10 cellular contexts compared by ENCODE assay signal in the genomic region with DNA sequence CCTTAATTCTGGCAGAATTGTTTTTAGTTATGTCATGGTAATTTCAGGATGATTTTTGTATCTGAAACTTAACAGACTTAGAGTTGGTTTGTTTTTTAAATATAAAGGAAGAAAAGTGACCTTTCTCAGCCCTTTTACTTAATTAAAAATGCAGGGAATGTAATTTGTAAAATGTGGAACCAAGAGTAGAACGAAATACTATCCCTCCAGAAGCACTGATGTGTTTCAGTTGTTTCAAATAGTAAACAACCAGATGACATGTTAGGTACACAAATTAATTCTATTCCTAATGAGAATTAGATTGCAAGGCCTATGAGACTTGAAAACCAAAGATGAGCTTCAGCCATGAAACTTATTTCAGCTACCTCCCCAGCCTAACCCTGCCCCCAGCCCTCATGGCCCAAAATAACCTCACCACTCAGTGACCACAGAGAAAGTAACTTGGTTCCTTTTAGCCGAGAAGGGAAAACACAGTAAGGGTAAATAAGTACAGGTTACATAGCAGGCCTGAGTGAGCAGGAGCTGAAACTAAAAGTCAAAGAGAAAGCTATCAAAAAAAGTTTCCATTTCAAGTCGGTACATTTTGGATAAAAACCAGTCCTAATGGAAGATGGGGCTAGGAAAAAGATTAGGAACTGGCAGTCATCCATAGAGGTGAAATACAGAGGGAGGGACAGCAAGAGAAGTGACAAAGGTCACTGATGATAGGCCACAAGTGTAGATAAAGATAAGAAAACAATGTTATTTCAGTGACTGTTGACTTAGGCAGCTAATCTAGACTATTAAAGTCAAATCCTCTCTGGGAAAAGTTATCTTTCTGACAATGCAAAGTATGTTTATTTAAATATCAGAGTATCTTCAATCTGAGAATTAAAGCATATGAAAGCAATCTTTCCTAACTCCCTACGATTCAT. TPM values are rescaled to one million over a fixed set of nuclear protein-coding genes. Genes with fewer than 3 reads are reported as not detected.
DNase-seq lines count a peak whose midpoint lies in the region; ATAC-seq, FAIRE-seq and TF ChIP-seq lines count a peak whose summit lies in the region.
"Had no signal": no experiment of that assay in that cellular context is flagged by ENCODE, and none has a peak within 500 bp of the region (broad histone marks: within the 10 kb centered on the region; RNA-seq: fewer than 3 reads in every experiment).

No MANE protein-coding gene starts in this region.

- H3K4me1 ChIP-seq in kidney (ENCODE audit: control insufficient read depth in 1 of 2, insufficient read depth in 1 of 2, low read depth in 1 of 2, low read length in 2 of 2) (peaks cover 8 to 12% of the 10 kb centered on the region in 2 donors), BE2C (peaks cover 4% of the 10 kb centered on the region)

- no peaks in the 10 kb centered on the region for H3K36me3 ChIP-seq in kidney (ENCODE audit: control insufficient read depth in 1 of 2, insufficient read depth in 2 of 2, low read length in 2 of 2)
- no peaks in the 10 kb centered on the region for H3K36me3 ChIP-seq in BE2C

- peak; percentile 100 for ATAC-seq in GM18498 (IDR thresholded peaks at IDR 0.05; ENCODE audit: unreplicated experiment)
- ATAC-seq in GM21529 (IDR thresholded peaks at IDR 0.05; ENCODE audit: unreplicated experiment) = peak; percentile 100
- peak; percentile 92 for ATAC-seq in HG03575 (IDR thresholded peaks at IDR 0.05; ENCODE audit: extremely low read depth, insufficient number of reproducible peaks, low FRiP score, unreplicated experiment)

- FAIRE-seq in kidney (lab: Jason Lieb, UNC) = no peak
- FAIRE-seq: TTC549 had no signal

- DNase-seq in kidney (no peak), BE2C (no peak), 8988T (no peak), NK-92 (lab: John Stamatoyannopoulos, UW; ENCODE audit: unreplicated experiment) (no peak)
- no peak for DNase-seq in stimulated activated naive CD4-positive, alpha-beta T cell treated with Interleukin-2 at 50 U/mL for 16 hours (lab: John Stamatoyannopoulos, UW)

- TF ChIP-seq CTCF in kidney (IDR thresholded peaks at IDR 0.05; ENCODE audit: borderline replicate concordance, extremely low read depth, insufficient read depth) (no peak), BE2C (IDR thresholded peaks at IDR 0.05; ENCODE audit: low read depth, low read length) (no peak)

- H3K9me3 ChIP-seq in kidney (ENCODE audit: control insufficient read depth in 1 of 2, low read length in 2 of 2) (no peaks in the 10 kb centered on the region), BE2C (no peaks in the 10 kb centered on the region)

- H3K4me3 ChIP-seq in kidney (ENCODE audit: low read length in 2 of 2) (no peak overlapping the region), BE2C (ENCODE audit: low read depth, low read length) (no peak overlapping the region)

- no peaks in the 10 kb centered on the region for H3K27me3 ChIP-seq in BE2C

- H3K9ac ChIP-seq in kidney (ENCODE audit: low read length in 2 of 2) = no peak overlapping the region

- intact Hi-C loops in kidney (cut with DNase I) = no loop called here

- H3K27ac ChIP-seq in kidney (ENCODE audit: low read depth in 2 of 2, low read length in 2 of 2) = peak overlapping the region; percentile 58 to 82
- H3K27ac ChIP-seq: epithelial cell of prostate had no signal

RNA-seq across cellular contexts. Expression of a gene that starts 23.2 kb away (rescaled TPM):
- total RNA-seq in kidney = 4.8 TPM
- polyA plus RNA-seq in kidney (ENCODE audit: insufficient read depth, low read depth, low replicate concordance) = 5.6 TPM
- 1.3 TPM for polyA plus RNA-seq in BE2C (2012; ENCODE audit: insufficient read depth, insufficient read length, low read depth)

RNA-seq across cellular contexts. Expression of a gene that starts 23.5 kb away (rescaled TPM):
- 132 TPM for total RNA-seq in kidney
- polyA plus RNA-seq in kidney (ENCODE audit: insufficient read depth, low read depth, low replicate concordance) = 5.5 TPM
- 4.1 TPM for polyA plus RNA-seq in BE2C (2012; ENCODE audit: insufficient read depth, insufficient read length, low read depth)

RNA-seq across cellular contexts. Expression of a gene that starts 56.2 kb away (rescaled TPM):
- total RNA-seq in kidney = 5.4 TPM
- 2.7 TPM for polyA plus RNA-seq in kidney (ENCODE audit: insufficient read depth, low read depth, low replicate concordance)
- 0.93 TPM for polyA plus RNA-seq in BE2C (2012; ENCODE audit: insufficient read depth, insufficient read length, low read depth)
